In the genomic region with DNA sequence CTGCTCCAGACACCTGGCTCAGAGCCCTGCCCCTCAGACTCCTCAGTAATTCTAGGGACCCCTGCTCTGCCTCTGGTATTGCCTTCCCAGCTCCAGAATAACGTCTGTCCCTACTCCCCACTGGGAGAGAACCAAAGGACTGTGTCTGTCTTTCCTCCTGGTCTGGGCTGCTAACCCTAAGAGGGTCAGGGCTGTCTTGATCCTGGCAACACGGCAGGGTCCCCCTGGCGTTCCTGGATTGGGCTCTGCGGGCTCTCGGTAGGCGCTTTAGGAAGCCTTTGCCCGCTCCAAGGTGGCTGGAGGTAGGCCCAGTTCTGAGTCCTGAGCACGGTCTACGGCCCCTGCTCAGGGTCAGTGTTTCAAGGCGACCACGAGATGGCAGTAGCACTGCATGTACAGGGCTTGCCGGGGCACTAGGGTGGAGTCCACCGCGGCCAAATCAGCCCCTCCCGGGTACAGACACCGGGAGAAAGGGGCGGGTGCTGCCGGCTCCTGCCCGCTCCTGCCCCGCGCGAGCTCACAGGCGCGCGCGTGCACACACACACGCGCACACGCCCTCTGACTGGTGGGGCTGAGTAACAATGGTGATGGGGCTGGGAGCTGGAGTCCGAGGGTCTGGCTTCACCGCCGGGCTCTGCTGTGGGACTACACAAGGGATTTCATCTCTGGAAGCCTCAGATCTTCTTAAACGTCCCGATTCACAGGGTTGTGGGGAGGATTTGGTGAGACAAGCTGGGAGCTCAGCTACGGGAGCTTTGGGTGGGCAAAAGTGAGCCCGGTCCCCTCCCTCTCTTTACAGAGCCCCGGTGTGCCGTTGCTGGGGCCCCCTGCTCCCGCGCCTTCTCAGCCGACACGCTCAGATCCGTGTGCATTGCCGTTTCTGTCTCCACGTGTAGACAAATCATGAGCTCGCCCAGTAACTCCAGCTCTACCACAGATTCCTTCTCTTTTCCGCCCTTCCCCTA, we compare ENCODE assay signal across 1 cellular context.
TF ChIP-seq lines count a peak whose summit lies in the region.

No MANE protein-coding gene starts in this region.

TF ChIP-seq in HepG2, 621 proteins besides CTCF, POLR2A, EP300 and RAD21 (continued from another document and continues in another):
- TF ChIP-seq HNRNPLL (IDR thresholded peaks at IDR 0.05; ENCODE audit: low read depth, low read length, poor library complexity, severe bottlenecking) = no peak
- no peak for TF ChIP-seq CBX1 (IDR thresholded peaks at IDR 0.05; ENCODE audit: low read depth)
- TF ChIP-seq, protein P1, sequence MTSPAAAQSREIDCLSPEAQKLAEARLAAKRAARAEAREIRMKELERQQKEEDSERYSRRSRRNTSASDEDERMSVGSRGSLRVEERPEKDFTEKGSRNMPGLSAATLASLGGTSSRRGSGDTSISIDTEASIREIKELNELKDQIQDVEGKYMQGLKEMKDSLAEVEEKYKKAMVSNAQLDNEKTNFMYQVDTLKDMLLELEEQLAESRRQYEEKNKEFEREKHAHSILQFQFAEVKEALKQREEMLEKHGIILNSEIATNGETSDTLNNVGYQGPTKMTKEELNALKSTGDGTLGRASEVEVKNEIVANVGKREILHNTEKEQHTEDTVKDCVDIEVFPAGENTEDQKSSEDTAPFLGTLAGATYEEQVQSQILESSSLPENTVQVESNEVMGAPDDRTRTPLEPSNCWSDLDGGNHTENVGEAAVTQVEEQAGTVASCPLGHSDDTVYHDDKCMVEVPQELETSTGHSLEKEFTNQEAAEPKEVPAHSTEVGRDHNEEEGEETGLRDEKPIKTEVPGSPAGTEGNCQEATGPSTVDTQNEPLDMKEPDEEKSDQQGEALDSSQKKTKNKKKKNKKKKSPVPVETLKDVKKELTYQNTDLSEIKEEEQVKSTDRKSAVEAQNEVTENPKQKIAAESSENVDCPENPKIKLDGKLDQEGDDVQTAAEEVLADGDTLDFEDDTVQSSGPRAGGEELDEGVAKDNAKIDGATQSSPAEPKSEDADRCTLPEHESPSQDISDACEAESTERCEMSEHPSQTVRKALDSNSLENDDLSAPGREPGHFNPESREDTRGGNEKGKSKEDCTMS (CRISPR knock-in tag; conservative IDR thresholded peaks at IDR 0.05) = no peak
- no peak for TF ChIP-seq NCOA1 (CRISPR knock-in tag; IDR thresholded peaks at IDR 0.05)
- TF ChIP-seq ZNF253 (CRISPR knock-in tag; IDR thresholded peaks at IDR 0.05; ENCODE audit: borderline replicate concordance) = no peak
- TF ChIP-seq, protein P2, sequence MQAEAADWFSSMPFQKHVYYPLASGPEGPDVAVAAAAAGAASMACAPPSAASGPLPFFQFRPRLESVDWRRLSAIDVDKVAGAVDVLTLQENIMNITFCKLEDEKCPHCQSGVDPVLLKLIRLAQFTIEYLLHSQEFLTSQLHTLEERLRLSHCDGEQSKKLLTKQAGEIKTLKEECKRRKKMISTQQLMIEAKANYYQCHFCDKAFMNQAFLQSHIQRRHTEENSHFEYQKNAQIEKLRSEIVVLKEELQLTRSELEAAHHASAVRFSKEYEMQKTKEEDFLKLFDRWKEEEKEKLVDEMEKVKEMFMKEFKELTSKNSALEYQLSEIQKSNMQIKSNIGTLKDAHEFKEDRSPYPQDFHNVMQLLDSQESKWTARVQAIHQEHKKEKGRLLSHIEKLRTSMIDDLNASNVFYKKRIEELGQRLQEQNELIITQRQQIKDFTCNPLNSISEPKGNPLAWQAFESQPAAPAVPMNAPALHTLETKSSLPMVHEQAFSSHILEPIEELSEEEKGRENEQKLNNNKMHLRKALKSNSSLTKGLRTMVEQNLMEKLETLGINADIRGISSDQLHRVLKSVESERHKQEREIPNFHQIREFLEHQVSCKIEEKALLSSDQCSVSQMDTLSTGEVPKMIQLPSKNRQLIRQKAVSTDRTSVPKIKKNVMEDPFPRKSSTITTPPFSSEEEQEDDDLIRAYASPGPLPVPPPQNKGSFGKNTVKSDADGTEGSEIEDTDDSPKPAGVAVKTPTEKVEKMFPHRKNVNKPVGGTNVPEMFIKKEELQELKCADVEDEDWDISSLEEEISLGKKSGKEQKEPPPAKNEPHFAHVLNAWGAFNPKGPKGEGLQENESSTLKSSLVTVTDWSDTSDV (CRISPR knock-in tag; IDR thresholded peaks at IDR 0.05) = no peak
- no peak for TF ChIP-seq ZNF496 (CRISPR knock-in tag; IDR thresholded peaks at IDR 0.05; ENCODE audit: insufficient replicate concordance)
- no peak for TF ChIP-seq ZNF672 (CRISPR knock-in tag; IDR thresholded peaks at IDR 0.05)
- TF ChIP-seq IRX3 (CRISPR knock-in tag; IDR thresholded peaks at IDR 0.05; ENCODE audit: borderline replicate concordance, low read depth) = no peak
- no peak for TF ChIP-seq RBAK (CRISPR knock-in tag; IDR thresholded peaks at IDR 0.05)
- TF ChIP-seq, protein P3, sequence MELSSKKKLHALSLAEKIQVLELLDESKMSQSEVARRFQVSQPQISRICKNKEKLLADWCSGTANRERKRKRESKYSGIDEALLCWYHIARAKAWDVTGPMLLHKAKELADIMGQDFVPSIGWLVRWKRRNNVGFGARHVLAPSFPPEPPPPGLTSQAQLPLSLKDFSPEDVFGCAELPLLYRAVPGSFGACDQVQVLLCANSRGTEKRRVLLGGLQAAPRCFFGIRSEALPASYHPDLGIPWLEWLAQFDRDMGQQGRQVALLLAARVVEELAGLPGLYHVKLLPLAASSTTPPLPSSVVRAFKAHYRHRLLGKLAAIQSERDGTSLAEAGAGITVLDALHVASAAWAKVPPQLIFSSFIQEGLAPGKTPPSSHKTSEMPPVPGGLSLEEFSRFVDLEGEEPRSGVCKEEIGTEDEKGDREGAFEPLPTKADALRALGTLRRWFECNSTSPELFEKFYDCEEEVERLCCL (CRISPR knock-in tag; IDR thresholded peaks at IDR 0.05; ENCODE audit: borderline replicate concordance) = no peak; the same call in 1 of the 2 replicates
- no peak for TF ChIP-seq TRIM24 (CRISPR knock-in tag; IDR thresholded peaks at IDR 0.05)
- no peak for TF ChIP-seq ZFP62 (CRISPR knock-in tag; IDR thresholded peaks at IDR 0.05)
- TF ChIP-seq, protein P4, sequence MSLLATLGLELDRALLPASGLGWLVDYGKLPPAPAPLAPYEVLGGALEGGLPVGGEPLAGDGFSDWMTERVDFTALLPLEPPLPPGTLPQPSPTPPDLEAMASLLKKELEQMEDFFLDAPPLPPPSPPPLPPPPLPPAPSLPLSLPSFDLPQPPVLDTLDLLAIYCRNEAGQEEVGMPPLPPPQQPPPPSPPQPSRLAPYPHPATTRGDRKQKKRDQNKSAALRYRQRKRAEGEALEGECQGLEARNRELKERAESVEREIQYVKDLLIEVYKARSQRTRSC (CRISPR knock-in tag; IDR thresholded peaks at IDR 0.05; ENCODE audit: low read depth) = no peak
- peak; percentile 64; the same call in 1 of the 2 replicates for TF ChIP-seq TARDBP (CRISPR knock-in tag; IDR thresholded peaks at IDR 0.05)
- TF ChIP-seq ZNF367 (CRISPR knock-in tag; IDR thresholded peaks at IDR 0.05; ENCODE audit: borderline replicate concordance) = no peak
- TF ChIP-seq, protein P5, sequence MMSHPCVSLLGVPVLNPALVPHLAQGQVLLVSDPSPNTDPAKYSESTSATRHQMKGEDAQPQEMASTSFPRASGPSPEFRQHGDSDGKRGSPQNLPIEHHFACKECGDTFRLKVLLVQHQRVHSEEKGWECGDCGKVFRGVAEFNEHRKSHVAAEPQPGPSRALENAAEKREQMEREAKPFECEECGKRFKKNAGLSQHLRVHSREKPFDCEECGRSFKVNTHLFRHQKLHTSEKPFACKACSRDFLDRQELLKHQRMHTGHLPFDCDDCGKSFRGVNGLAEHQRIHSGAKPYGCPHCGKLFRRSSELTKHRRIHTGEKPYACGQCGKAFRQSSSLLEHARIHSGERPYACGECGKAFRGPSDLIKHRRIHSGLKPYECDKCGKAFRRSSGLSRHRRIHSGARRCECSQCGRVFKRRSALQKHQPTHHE (CRISPR knock-in tag; IDR thresholded peaks at IDR 0.05; ENCODE audit: borderline replicate concordance) = no peak
- TF ChIP-seq ZBTB7B (CRISPR knock-in tag; IDR thresholded peaks at IDR 0.05) = peak; percentile 76
- TF ChIP-seq FOXK1 (CRISPR knock-in tag; IDR thresholded peaks at IDR 0.05; ENCODE audit: borderline replicate concordance, low read depth) = peak; percentile 38; the same call in 1 of the 2 replicates
- 0 out of 2 replicates have a peak, but pooled peaks have one; percentile 36 for TF ChIP-seq ZNF326 (CRISPR knock-in tag; IDR thresholded peaks at IDR 0.05; ENCODE audit: borderline replicate concordance)
- TF ChIP-seq ZNF619 (CRISPR knock-in tag; IDR thresholded peaks at IDR 0.05) = 0 out of 2 replicates have a peak, but pooled peaks have one; percentile 15
- TF ChIP-seq GFI1 (CRISPR knock-in tag; IDR thresholded peaks at IDR 0.05; ENCODE audit: borderline replicate concordance) = 0 out of 2 replicates have a peak, but pooled peaks have one; percentile 71
- no peak for TF ChIP-seq ZNF772 (CRISPR knock-in tag; IDR thresholded peaks at IDR 0.05)
- no peak for TF ChIP-seq DMAP1 (CRISPR knock-in tag; IDR thresholded peaks at IDR 0.05)
- peak; percentile 10; the same call in 1 of the 2 replicates for TF ChIP-seq TBX2 (CRISPR knock-in tag; IDR thresholded peaks at IDR 0.05; ENCODE audit: borderline replicate concordance)
- TF ChIP-seq, protein P6, sequence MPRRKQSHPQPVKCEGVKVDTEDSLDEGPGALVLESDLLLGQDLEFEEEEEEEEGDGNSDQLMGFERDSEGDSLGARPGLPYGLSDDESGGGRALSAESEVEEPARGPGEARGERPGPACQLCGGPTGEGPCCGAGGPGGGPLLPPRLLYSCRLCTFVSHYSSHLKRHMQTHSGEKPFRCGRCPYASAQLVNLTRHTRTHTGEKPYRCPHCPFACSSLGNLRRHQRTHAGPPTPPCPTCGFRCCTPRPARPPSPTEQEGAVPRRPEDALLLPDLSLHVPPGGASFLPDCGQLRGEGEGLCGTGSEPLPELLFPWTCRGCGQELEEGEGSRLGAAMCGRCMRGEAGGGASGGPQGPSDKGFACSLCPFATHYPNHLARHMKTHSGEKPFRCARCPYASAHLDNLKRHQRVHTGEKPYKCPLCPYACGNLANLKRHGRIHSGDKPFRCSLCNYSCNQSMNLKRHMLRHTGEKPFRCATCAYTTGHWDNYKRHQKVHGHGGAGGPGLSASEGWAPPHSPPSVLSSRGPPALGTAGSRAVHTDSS (CRISPR knock-in tag; conservative IDR thresholded peaks at IDR 0.05) = no peak
- TF ChIP-seq, protein P7, sequence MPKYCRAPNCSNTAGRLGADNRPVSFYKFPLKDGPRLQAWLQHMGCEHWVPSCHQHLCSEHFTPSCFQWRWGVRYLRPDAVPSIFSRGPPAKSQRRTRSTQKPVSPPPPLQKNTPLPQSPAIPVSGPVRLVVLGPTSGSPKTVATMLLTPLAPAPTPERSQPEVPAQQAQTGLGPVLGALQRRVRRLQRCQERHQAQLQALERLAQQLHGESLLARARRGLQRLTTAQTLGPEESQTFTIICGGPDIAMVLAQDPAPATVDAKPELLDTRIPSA (CRISPR knock-in tag; IDR thresholded peaks at IDR 0.05; ENCODE audit: borderline replicate concordance) = no peak
- no peak for TF ChIP-seq GPN1 (CRISPR knock-in tag; IDR thresholded peaks at IDR 0.05; ENCODE audit: borderline replicate concordance)
- TF ChIP-seq NR1H2 (CRISPR knock-in tag; IDR thresholded peaks at IDR 0.05; ENCODE audit: borderline replicate concordance, low read depth) = no peak
- TF ChIP-seq, protein P8, sequence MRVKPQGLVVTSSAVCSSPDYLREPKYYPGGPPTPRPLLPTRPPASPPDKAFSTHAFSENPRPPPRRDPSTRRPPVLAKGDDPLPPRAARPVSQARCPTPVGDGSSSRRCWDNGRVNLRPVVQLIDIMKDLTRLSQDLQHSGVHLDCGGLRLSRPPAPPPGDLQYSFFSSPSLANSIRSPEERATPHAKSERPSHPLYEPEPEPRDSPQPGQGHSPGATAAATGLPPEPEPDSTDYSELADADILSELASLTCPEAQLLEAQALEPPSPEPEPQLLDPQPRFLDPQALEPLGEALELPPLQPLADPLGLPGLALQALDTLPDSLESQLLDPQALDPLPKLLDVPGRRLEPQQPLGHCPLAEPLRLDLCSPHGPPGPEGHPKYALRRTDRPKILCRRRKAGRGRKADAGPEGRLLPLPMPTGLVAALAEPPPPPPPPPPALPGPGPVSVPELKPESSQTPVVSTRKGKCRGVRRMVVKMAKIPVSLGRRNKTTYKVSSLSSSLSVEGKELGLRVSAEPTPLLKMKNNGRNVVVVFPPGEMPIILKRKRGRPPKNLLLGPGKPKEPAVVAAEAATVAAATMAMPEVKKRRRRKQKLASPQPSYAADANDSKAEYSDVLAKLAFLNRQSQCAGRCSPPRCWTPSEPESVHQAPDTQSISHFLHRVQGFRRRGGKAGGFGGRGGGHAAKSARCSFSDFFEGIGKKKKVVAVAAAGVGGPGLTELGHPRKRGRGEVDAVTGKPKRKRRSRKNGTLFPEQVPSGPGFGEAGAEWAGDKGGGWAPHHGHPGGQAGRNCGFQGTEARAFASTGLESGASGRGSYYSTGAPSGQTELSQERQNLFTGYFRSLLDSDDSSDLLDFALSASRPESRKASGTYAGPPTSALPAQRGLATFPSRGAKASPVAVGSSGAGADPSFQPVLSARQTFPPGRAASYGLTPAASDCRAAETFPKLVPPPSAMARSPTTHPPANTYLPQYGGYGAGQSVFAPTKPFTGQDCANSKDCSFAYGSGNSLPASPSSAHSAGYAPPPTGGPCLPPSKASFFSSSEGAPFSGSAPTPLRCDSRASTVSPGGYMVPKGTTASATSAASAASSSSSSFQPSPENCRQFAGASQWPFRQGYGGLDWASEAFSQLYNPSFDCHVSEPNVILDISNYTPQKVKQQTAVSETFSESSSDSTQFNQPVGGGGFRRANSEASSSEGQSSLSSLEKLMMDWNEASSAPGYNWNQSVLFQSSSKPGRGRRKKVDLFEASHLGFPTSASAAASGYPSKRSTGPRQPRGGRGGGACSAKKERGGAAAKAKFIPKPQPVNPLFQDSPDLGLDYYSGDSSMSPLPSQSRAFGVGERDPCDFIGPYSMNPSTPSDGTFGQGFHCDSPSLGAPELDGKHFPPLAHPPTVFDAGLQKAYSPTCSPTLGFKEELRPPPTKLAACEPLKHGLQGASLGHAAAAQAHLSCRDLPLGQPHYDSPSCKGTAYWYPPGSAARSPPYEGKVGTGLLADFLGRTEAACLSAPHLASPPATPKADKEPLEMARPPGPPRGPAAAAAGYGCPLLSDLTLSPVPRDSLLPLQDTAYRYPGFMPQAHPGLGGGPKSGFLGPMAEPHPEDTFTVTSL (CRISPR knock-in tag; IDR thresholded peaks at IDR 0.05; ENCODE audit: borderline replicate concordance) = no peak
- TF ChIP-seq RBM39 (IDR thresholded peaks at IDR 0.05; ENCODE audit: low read depth, low read length, poor library complexity, severe bottlenecking) = peak; percentile 56
- TF ChIP-seq, protein P9, sequence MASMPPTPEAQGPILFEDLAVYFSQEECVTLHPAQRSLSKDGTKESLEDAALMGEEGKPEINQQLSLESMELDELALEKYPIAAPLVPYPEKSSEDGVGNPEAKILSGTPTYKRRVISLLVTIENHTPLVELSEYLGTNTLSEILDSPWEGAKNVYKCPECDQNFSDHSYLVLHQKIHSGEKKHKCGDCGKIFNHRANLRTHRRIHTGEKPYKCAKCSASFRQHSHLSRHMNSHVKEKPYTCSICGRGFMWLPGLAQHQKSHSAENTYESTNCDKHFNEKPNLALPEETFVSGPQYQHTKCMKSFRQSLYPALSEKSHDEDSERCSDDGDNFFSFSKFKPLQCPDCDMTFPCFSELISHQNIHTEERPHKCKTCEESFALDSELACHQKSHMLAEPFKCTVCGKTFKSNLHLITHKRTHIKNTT (CRISPR knock-in tag; IDR thresholded peaks at IDR 0.05) = no peak
- TF ChIP-seq MYNN (CRISPR knock-in tag; IDR thresholded peaks at IDR 0.05; ENCODE audit: low read depth) = no peak
